ENCODE assay signal across 8 cellular contexts in genomic region chr3:171813897-171814460, GRCh38. TPM values are rescaled to one million over a fixed set of nuclear protein-coding genes. Genes with fewer than 3 reads are reported as not detected.
DNase-seq lines count a peak whose midpoint lies in the region; ATAC-seq and TF ChIP-seq lines count a peak whose summit lies in the region.

No MANE protein-coding gene starts in this region.

- no peak for TF ChIP-seq CTCF in spleen (IDR thresholded peaks at IDR 0.05 in 8 of 11, conservative IDR thresholded peaks at IDR 0.05 in 3 of 11)

- 33 to 47% (median 42%) methylated on average over 4 of the region's 4 CpGs for WGBS in spleen, 5 donors

- CTCF ChIA-PET in activated CD8-positive, alpha-beta memory T cell treated with anti-CD3 and anti-CD28 coated beads, Interleukin-2, amount 10 ng/mL, durations not matched to agents 7 days and 5 days (lab: Charles Lee): interaction anchor here (1.2 kb wide), 1 partner anchor 308 kb away, joined by 3 read pairs; no protein-coding TSS in a partner anchor

- peaks cover 21% of the 10 kb centered on the region for H3K4me1 Mint-ChIP-seq in activated CD8-positive, alpha-beta memory T cell treated with anti-CD3 and anti-CD28 coated beads, Interleukin-2, amount 10 ng/mL, durations not matched to agents 7 days and 5 days
- H3K4me1 Mint-ChIP-seq in activated T-helper 1 cell treated with anti-CD3 and anti-CD28 coated beads, Interleukin-12 subunit alpha, Interleukin-12 subunit beta, Interleukin-2, Interleukin-4 antibody, amounts not matched to agents 30 ng/mL and 10 ng/mL and 1 ng/mL, durations not matched to agents 14 hours and 24 hours and 36 hours (ENCODE audit: low read depth): peaks cover 22% of the 10 kb centered on the region

- TF ChIP-seq POLR2A in spleen (IDR thresholded peaks at IDR 0.05): no peak

- H3K9me3 ChIP-seq in spleen: no peaks in the 10 kb centered on the region

- no peak overlapping the region for H3K4me3 Mint-ChIP-seq in activated CD8-positive, alpha-beta memory T cell treated with anti-CD3 and anti-CD28 coated beads, Interleukin-2, amount 10 ng/mL, durations not matched to agents 7 days and 5 days
- H3K4me3 Mint-ChIP-seq in activated T-helper 1 cell treated with anti-CD3 and anti-CD28 coated beads, Interleukin-12 subunit alpha, Interleukin-12 subunit beta, Interleukin-2, Interleukin-4 antibody, amounts not matched to agents 30 ng/mL and 10 ng/mL and 1 ng/mL, durations not matched to agents 14 hours and 24 hours and 36 hours: no peak overlapping the region

- H3K4me3 ChIP-seq in spleen: no peak overlapping the region

- H3K9me3 Mint-ChIP-seq in activated CD8-positive, alpha-beta memory T cell treated with anti-CD3 and anti-CD28 coated beads, Interleukin-2, amount 10 ng/mL, durations not matched to agents 7 days and 5 days (ENCODE audit: low read depth): no peaks in the 10 kb centered on the region
- no peaks in the 10 kb centered on the region for H3K9me3 Mint-ChIP-seq in activated T-helper 1 cell treated with anti-CD3 and anti-CD28 coated beads, Interleukin-12 subunit alpha, Interleukin-12 subunit beta, Interleukin-2, Interleukin-4 antibody, amounts not matched to agents 30 ng/mL and 10 ng/mL and 1 ng/mL, durations not matched to agents 14 hours and 24 hours and 36 hours

- H3K27ac Mint-ChIP-seq in activated CD8-positive, alpha-beta memory T cell treated with anti-CD3 and anti-CD28 coated beads, Interleukin-2, amount 10 ng/mL, durations not matched to agents 7 days and 5 days: peak overlapping the region; percentile 60
- peak overlapping the region; percentile 36 for H3K27ac Mint-ChIP-seq in activated T-helper 1 cell treated with anti-CD3 and anti-CD28 coated beads, Interleukin-12 subunit alpha, Interleukin-12 subunit beta, Interleukin-2, Interleukin-4 antibody, amounts not matched to agents 30 ng/mL and 10 ng/mL and 1 ng/mL, durations not matched to agents 14 hours and 24 hours and 36 hours

- peaks cover 44% of the 10 kb centered on the region for H3K27me3 Mint-ChIP-seq in activated CD8-positive, alpha-beta memory T cell treated with anti-CD3 and anti-CD28 coated beads, Interleukin-2, amount 10 ng/mL, durations not matched to agents 7 days and 5 days
- peaks cover 45% of the 10 kb centered on the region for H3K27me3 Mint-ChIP-seq in activated T-helper 1 cell treated with anti-CD3 and anti-CD28 coated beads, Interleukin-12 subunit alpha, Interleukin-12 subunit beta, Interleukin-2, Interleukin-4 antibody, amounts not matched to agents 30 ng/mL and 10 ng/mL and 1 ng/mL, durations not matched to agents 14 hours and 24 hours and 36 hours (ENCODE audit: insufficient read depth)

- H3K27ac ChIP-seq in spleen: peak overlapping the region in 7 of 8 donors; percentile 26 to 73 (median 64)

- ATAC-seq in activated CD8-positive, alpha-beta memory T cell treated with anti-CD3 and anti-CD28 coated beads, Interleukin-2, amount 10 ng/mL, durations not matched to agents 7 days and 5 days: peak; percentile 16
- ATAC-seq in HG03442 (IDR thresholded peaks at IDR 0.05; ENCODE audit: unreplicated experiment): peak; percentile 32
- ATAC-seq in GM19395 (IDR thresholded peaks at IDR 0.05; ENCODE audit: unreplicated experiment): no peak
- no peak for ATAC-seq in GM21529 (IDR thresholded peaks at IDR 0.05; ENCODE audit: unreplicated experiment)

- DNase-seq in activated CD8-positive, alpha-beta memory T cell treated with anti-CD3 and anti-CD28 coated beads, Interleukin-2, amount 10 ng/mL, durations not matched to agents 7 days and 5 days: peak; percentile 47
- DNase-seq in activated CD8-positive, alpha-beta memory T cell treated with anti-CD3 and anti-CD28 coated beads for 24 hours: no peak
- no peak for DNase-seq in activated T-helper 1 cell treated with anti-CD3 and anti-CD28 coated beads, Interleukin-12 subunit alpha, Interleukin-12 subunit beta, Interleukin-2, Interleukin-4 antibody, amounts not matched to agents 30 ng/mL and 10 ng/mL and 1 ng/mL, durations not matched to agents 14 hours and 24 hours and 36 hours (ENCODE audit: low spot score)
- DNase-seq in spleen (no peak), NCI-H345 (lab: John Stamatoyannopoulos, UW) (no peak)

- no peaks in the 10 kb centered on the region for H3K36me3 ChIP-seq in spleen

- H3K36me3 Mint-ChIP-seq in activated CD8-positive, alpha-beta memory T cell treated with anti-CD3 and anti-CD28 coated beads, Interleukin-2, amount 10 ng/mL, durations not matched to agents 7 days and 5 days: peaks cover 2% of the 10 kb centered on the region
- H3K36me3 Mint-ChIP-seq in activated T-helper 1 cell treated with anti-CD3 and anti-CD28 coated beads, Interleukin-12 subunit alpha, Interleukin-12 subunit beta, Interleukin-2, Interleukin-4 antibody, amounts not matched to agents 30 ng/mL and 10 ng/mL and 1 ng/mL, durations not matched to agents 14 hours and 24 hours and 36 hours (ENCODE audit: low read depth): peaks cover 3% of the 10 kb centered on the region

- peaks cover 0 to 46% (median 29%) of the 10 kb centered on the region in 6 donors for H3K4me1 ChIP-seq in spleen

- intact Hi-C loops in activated T-helper 1 cell treated with anti-CD3 and anti-CD28 coated beads, Interleukin-12 subunit alpha, Interleukin-12 subunit beta, Interleukin-2, Interleukin-4 antibody, amounts not matched to agents 30 ng/mL and 10 ng/mL and 1 ng/mL, durations not matched to agents 14 hours and 24 hours and 36 hours (cut with micrococcal nuclease): loop anchor here (1.0 to 10.0 kb wide), 6 partner anchors 33 to 528 kb away; partner anchors contain the start of gene FNDC3B
- intact Hi-C loops in spleen (cut with DNase I; ENCODE audit: low total_unique reads): no loop called here

- H3K27me3 ChIP-seq in spleen (replicated peaks in 1 of 7): peaks cover 0 to 21% (median 11%) of the 10 kb centered on the region in 7 donors

RNA-seq across cellular contexts. Expression of gene PLD1, which starts 3.7 kb away (rescaled TPM):
- 1 to 10 TPM; 2.0 to 3.4 TPM for total RNA-seq in activated CD8-positive, alpha-beta memory T cell treated with anti-CD3 and anti-CD28 coated beads, Interleukin-2, amount 10 ng/mL, durations not matched to agents 7 days and 5 days
- 0.15 and 0.29 TPM in 2 replicates for total RNA-seq in activated T-helper 1 cell treated with anti-CD3 and anti-CD28 coated beads, Interleukin-12 subunit alpha, Interleukin-12 subunit beta, Interleukin-2, Interleukin-4 antibody, amounts not matched to agents 30 ng/mL and 10 ng/mL and 1 ng/mL, durations not matched to agents 14 hours and 24 hours and 36 hours
- total RNA-seq in spleen: 10 to 100 TPM; 40.2 to 75.2 (median 68.9) TPM
- 10 to 100 TPM in 1 of 3 donors, 1 to 10 TPM in 2; 3.0 to 12.6 (median 3.5) TPM for polyA plus RNA-seq in spleen

RNA-seq across cellular contexts. Expression of gene TMEM212, which starts 29.2 kb away (rescaled TPM):
- total RNA-seq in activated CD8-positive, alpha-beta memory T cell treated with anti-CD3 and anti-CD28 coated beads, Interleukin-2, amount 10 ng/mL, durations not matched to agents 7 days and 5 days: not detected
- not detected in 2 replicates for total RNA-seq in activated T-helper 1 cell treated with anti-CD3 and anti-CD28 coated beads, Interleukin-12 subunit alpha, Interleukin-12 subunit beta, Interleukin-2, Interleukin-4 antibody, amounts not matched to agents 30 ng/mL and 10 ng/mL and 1 ng/mL, durations not matched to agents 14 hours and 24 hours and 36 hours
- total RNA-seq in spleen: not detected
- polyA plus RNA-seq in spleen: not detected

Comparison
In these comparisons a context has a peak if more than half of its experiments do, and no peak if none do; other contexts are left out.
1. ATAC-seq: peak in activated CD8-positive, alpha-beta memory T cell treated with anti-CD3 and anti-CD28 coated beads, Interleukin-2, amount 10 ng/mL, durations not matched to agents 7 days and 5 days (single experiment) and HG03442 (single experiment); none in GM19395 (single experiment) and GM21529 (single experiment).
2. RNA of gene PLD1, which starts 3.7 kb away (total RNA-seq): 40.2 to 75.2 TPM in spleen; 2.0 to 3.4 TPM in activated CD8-positive, alpha-beta memory T cell treated with anti-CD3 and anti-CD28 coated beads, Interleukin-2, amount 10 ng/mL, durations not matched to agents 7 days and 5 days and 0.15 to 0.29 TPM in activated T-helper 1 cell treated with anti-CD3 and anti-CD28 coated beads, Interleukin-12 subunit alpha, Interleukin-12 subunit beta, Interleukin-2, Interleukin-4 antibody, amounts not matched to agents 30 ng/mL and 10 ng/mL and 1 ng/mL, durations not matched to agents 14 hours and 24 hours and 36 hours; every median in the first group is over 4 times any median in the second.